In genomic region chrX:145464650-145465049, GRCh38 we compare ENCODE assay signal across 17 cellular contexts.
A peak's percentile ranks its signal among the peaks of the same experiment; 100 is the strongest.
DNase-seq lines count a peak whose midpoint lies in the region; ATAC-seq and TF ChIP-seq lines count a peak whose summit lies in the region.
"Had no signal": no experiment of that assay in that cellular context is flagged by ENCODE, and none has a peak within 500 bp of the region (broad histone marks: within the 10 kb centered on the region; RNA-seq: fewer than 3 reads in every experiment).

No MANE protein-coding gene starts in this region.

- H3K4me3 ChIP-seq in Karpas-422 (ENCODE audit: low read length) (no peak overlapping the region), osteoblast (ENCODE audit: insufficient read depth, low read length) (no peak overlapping the region)
- H3K4me3 ChIP-seq: BLaER1 treated with 17β-estradiol and CSF1 and Interleukin-3, amounts not matched to agents 10 nM and 100 nM had no signal

- H3K9ac ChIP-seq in Karpas-422 (ENCODE audit: low read length): no peak overlapping the region
- H3K9ac ChIP-seq: BLaER1 treated with 17β-estradiol and CSF1 and Interleukin-3, amounts not matched to agents 10 nM and 100 nM had no signal

- no peaks in the 10 kb centered on the region for H4K20me1 ChIP-seq in Karpas-422 (ENCODE audit: insufficient read depth, low read depth, low read length)
- H4K20me1 ChIP-seq in osteoblast (ENCODE audit: insufficient read depth, low read length): no peaks in the 10 kb centered on the region
- H4K20me1 ChIP-seq: BLaER1 treated with 17β-estradiol and CSF1 and Interleukin-3, amounts not matched to agents 10 nM and 100 nM had no signal

- no peak for TF ChIP-seq CTCF in osteoblast (IDR thresholded peaks at IDR 0.05; ENCODE audit: extremely low read depth, low read depth, low read length)

- DNase-seq in H4 (ENCODE audit: low spot score): peak; percentile 3
- peak; percentile 57 for DNase-seq in Karpas-422
- peak; percentile 7 for DNase-seq in OCI-M1 (lab: John Stamatoyannopoulos, UW)
- peak; percentile 9 for DNase-seq in osteoblast (ENCODE audit: insufficient read length, low spot score, missing footprints)
- DNase-seq in AML-193 (lab: John Stamatoyannopoulos, UW): no peak
- no peak for DNase-seq in 8988T
- DNase-seq: BE2C; CD4-positive, alpha-beta T cell; CD8-positive, alpha-beta memory T cell; DMS 273 treated with DMSO at 0.1 percent for 48 hours; DMS79; GF-D8; GOT3; H7; HCEC 1CT had no signal

- H3K27me3 ChIP-seq in Karpas-422 (ENCODE audit: low read length): no peaks in the 10 kb centered on the region
- H3K27me3 ChIP-seq in osteoblast (ENCODE audit: insufficient read depth, low read length): no peaks in the 10 kb centered on the region
- H3K27me3 ChIP-seq: BE2C had no signal

- H2AFZ ChIP-seq in Karpas-422 (ENCODE audit: low read length): 0 out of 2 replicates have a peak overlapping the region, but pooled peaks have one; percentile 74
- no peak overlapping the region for H2AFZ ChIP-seq in osteoblast (ENCODE audit: low read length)

- ATAC-seq in HG03159 (IDR thresholded peaks at IDR 0.05; ENCODE audit: unreplicated experiment): no peak

- H3K27ac ChIP-seq in Karpas-422 (ENCODE audit: low read length): no peak overlapping the region
- no peak overlapping the region for H3K27ac ChIP-seq in osteoblast (ENCODE audit: low read depth, low read length)
- H3K27ac ChIP-seq: BLaER1 treated with 17β-estradiol and CSF1 and Interleukin-3, amounts not matched to agents 10 nM and 100 nM had no signal

- H3K79me2 ChIP-seq in Karpas-422 (ENCODE audit: low read length): no peaks in the 10 kb centered on the region
- H3K79me2 ChIP-seq in osteoblast (ENCODE audit: insufficient read depth, low read length): no peaks in the 10 kb centered on the region

- H3K4me1 ChIP-seq in Karpas-422 (ENCODE audit: low read length) (no peaks in the 10 kb centered on the region; the same call in 1 of the 2 replicates), osteoblast (ENCODE audit: insufficient read depth, low read length) (no peaks in the 10 kb centered on the region)
- H3K4me1 ChIP-seq: BE2C; BLaER1 treated with 17β-estradiol and CSF1 and Interleukin-3, amounts not matched to agents 10 nM and 100 nM had no signal

- peaks cover 5% of the 10 kb centered on the region; the same call in 1 of the 2 replicates for H3K9me3 ChIP-seq in Karpas-422 (ENCODE audit: low read length)
- no peaks in the 10 kb centered on the region for H3K9me3 ChIP-seq in osteoblast (ENCODE audit: low read depth, low read length)
- H3K9me3 ChIP-seq: BE2C had no signal

- no peak overlapping the region for H3K4me2 ChIP-seq in Karpas-422 (ENCODE audit: low read depth, low read length, poor library complexity, severe bottlenecking)
- H3K4me2 ChIP-seq in osteoblast (ENCODE audit: insufficient read depth, low read length): no peak overlapping the region
- H3K4me2 ChIP-seq: BLaER1 treated with 17β-estradiol and CSF1 and Interleukin-3, amounts not matched to agents 10 nM and 100 nM had no signal

- H3K9me2 ChIP-seq in Karpas-422 (replicated peaks; ENCODE audit: insufficient read depth, low read length): no peaks in the 10 kb centered on the region

- H3K36me3 ChIP-seq in Karpas-422 (ENCODE audit: insufficient read depth, low read length) (no peaks in the 10 kb centered on the region), osteoblast (ENCODE audit: insufficient read depth, low read length) (no peaks in the 10 kb centered on the region)
- H3K36me3 ChIP-seq: BE2C; BLaER1 treated with 17β-estradiol and CSF1 and Interleukin-3, amounts not matched to agents 10 nM and 100 nM had no signal

Comparison
In these comparisons a context has a peak if more than half of its experiments do, and no peak if none do; other contexts are left out.
1. DNase-seq: peak in H4 (single experiment), Karpas-422 (single experiment), OCI-M1 (single experiment) and osteoblast (single experiment); none in AML-193 (0 of 2) and 8988T (single experiment).